8 cellular contexts compared by ENCODE assay signal in the genomic region with DNA sequence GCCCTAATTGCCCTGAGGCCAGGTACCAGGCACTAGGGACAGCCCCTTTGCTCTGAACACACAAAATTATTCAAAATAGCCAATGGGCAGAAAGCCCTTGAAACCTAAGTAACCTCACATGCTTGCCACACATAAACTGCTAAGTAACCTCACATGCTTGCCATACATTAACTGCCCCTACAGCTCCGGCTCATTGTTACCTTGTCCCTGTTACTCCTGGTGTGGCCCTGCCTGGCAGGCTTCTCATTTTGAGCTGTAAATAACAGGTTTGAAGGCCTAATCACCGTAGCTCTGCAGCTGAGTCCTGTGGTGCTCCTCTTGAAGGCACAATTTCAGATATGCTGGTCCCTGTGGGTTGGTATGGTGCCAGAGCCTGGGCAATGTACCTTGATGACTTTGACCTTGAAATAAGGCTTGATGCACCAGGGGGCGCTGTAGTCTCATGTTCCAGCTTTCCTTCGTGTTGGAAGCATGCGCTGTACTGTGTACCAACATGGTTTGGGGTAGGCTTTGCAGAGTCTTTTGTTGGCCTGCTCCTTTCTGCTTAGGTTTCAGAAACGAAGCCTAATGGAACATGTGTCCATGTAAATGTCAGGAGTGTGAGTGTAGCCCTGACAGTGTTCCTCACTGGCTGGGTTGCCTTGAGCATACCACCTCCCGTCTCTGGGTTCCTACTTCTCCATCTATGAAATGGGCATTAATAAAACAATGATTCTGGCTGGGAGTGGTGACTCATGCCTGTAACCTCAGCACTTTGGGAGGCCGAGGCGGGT. TPM values are rescaled to one million over a fixed set of nuclear protein-coding genes. Genes with fewer than 3 reads are reported as not detected.
A peak's percentile ranks its signal among the peaks of the same experiment; 100 is the strongest.
DNase-seq lines count a peak whose midpoint lies in the region; ATAC-seq and TF ChIP-seq lines count a peak whose summit lies in the region.

No MANE protein-coding gene starts in this region.

- no peaks in the 10 kb centered on the region for H3K4me1 ChIP-seq in Peyer's patch
- peaks cover 3% of the 10 kb centered on the region for H3K4me1 ChIP-seq in ovary (ENCODE audit: insufficient read depth)
- H3K4me1 ChIP-seq in transverse colon: no peaks in the 10 kb centered on the region

- 56 to 58% (median 58%) methylated on average over 9 of the region's 9 CpGs for WGBS in ovary, 3 donors
- 38 to 53% methylated on average over 4 to 9 of the region's 9 CpGs for WGBS in transverse colon (ENCODE audit: low coverage in 1 of 2), 2 donors

- TF ChIP-seq POLR2A in Peyer's patch (IDR thresholded peaks at IDR 0.05): no peak
- no peak for TF ChIP-seq POLR2A in ovary (IDR thresholded peaks at IDR 0.05)
- TF ChIP-seq POLR2A in transverse colon (IDR thresholded peaks at IDR 0.05): no peak

- intact Hi-C loops in ovary (cut with DNase I) (no loop called here), transverse colon (cut with DNase I; ENCODE audit: low total_unique reads) (no loop called here)

- H3K4me3 ChIP-seq in Peyer's patch (no peak overlapping the region), fibroblast of villous mesenchyme (ENCODE audit: low read depth, low read length) (no peak overlapping the region), ovary (no peak overlapping the region), transverse colon (no peak overlapping the region)

- no peaks in the 10 kb centered on the region for H3K9me3 ChIP-seq in Peyer's patch
- no peaks in the 10 kb centered on the region for H3K9me3 ChIP-seq in ovary
- H3K9me3 ChIP-seq in transverse colon: no peaks in the 10 kb centered on the region

- peak; percentile 91 for ATAC-seq in GM21529 (IDR thresholded peaks at IDR 0.05; ENCODE audit: unreplicated experiment)

- DNase-seq in DMS79 (lab: John Stamatoyannopoulos, UW) (peak; percentile 20), KBM-7 (peak; percentile 90), Peyer's patch (peak; percentile 79 to 96 (median 90)), fibroblast of villous mesenchyme (ENCODE audit: low read depth) (peak; percentile 85), ovary (peak; percentile 53 to 76 (median 65)), transverse colon (peak; percentile 89)
- DNase-seq in activated T-cell treated with anti-CD3 and anti-CD28 coated beads, Interleukin-2, amount 50 U/mL, for 48 hours: peak; percentile 97 to 99

- H3K36me3 ChIP-seq in Peyer's patch (no peaks in the 10 kb centered on the region), ovary (no peaks in the 10 kb centered on the region), transverse colon (no peaks in the 10 kb centered on the region)

- in situ Hi-C loops in KBM-7 (cut with MboI; ENCODE audit: low pct_unique_long_range_greater_than_20kb, low sequenced_read_pairs) (loop anchor here (25.0 kb wide), 1 partner anchor 185 kb away; no protein-coding TSS in a partner anchor), transverse colon (cut with MboI; ENCODE audit: low pct_ligation_motif_present in 1 of 4, low pct_unique_long_range_greater_than_20kb in 1 of 4, low sequenced_read_pairs in 3 of 4) (loop anchor here in 3 of 4 donors (25.0 kb wide), 3 partner anchors 210 to 435 kb away; partner anchors contain the start of gene CMTM6 (in 1 of the 3))

- TF ChIP-seq CTCF in Peyer's patch (IDR thresholded peaks at IDR 0.05) (peak; percentile 29 to 75 (median 70)), fibroblast of villous mesenchyme (IDR thresholded peaks at IDR 0.05; ENCODE audit: insufficient read depth, low read depth, low read length) (peak; percentile 82), ovary (IDR thresholded peaks at IDR 0.05) (peak in 1 of 3 donors; percentile 32), transverse colon (IDR thresholded peaks at IDR 0.05) (peak; percentile 58 to 80 (median 70))

- no peak overlapping the region for H3K27ac ChIP-seq in Peyer's patch
- H3K27ac ChIP-seq in ovary: no peak overlapping the region
- H3K27ac ChIP-seq in transverse colon: no peak overlapping the region

- TF ChIP-seq EP300 in ovary (IDR thresholded peaks at IDR 0.05) (no peak), transverse colon (IDR thresholded peaks at IDR 0.05; ENCODE audit: low read depth) (no peak)

- H3K27me3 ChIP-seq in Peyer's patch: no peaks in the 10 kb centered on the region
- no peaks in the 10 kb centered on the region for H3K27me3 ChIP-seq in ovary
- no peaks in the 10 kb centered on the region for H3K27me3 ChIP-seq in transverse colon

RNA-seq across cellular contexts. Expression of gene CCR4, which starts 3.8 kb away (rescaled TPM):
- not detected for total RNA-seq in Peyer's patch
- not detected in 2 replicates for total RNA-seq in fibroblast of villous mesenchyme
- total RNA-seq in ovary: under 1 TPM in 4 of 7 donors, not detected in 3; 0.10 to 0.31 (median 0.16) TPM
- under 1 TPM; 0.02 to 0.45 TPM for polyA plus RNA-seq in ovary
- total RNA-seq in transverse colon: under 1 TPM in 1 of 4 donors, not detected in 3; 0.95 TPM

Comparison
In these comparisons a context has a peak if more than half of its experiments do, and no peak if none do; other contexts are left out.
1. DNase-seq: peak in every context shown above with its lines; median percentile 98 in activated T-cell treated with anti-CD3 and anti-CD28 coated beads, Interleukin-2, amount 50 U/mL, for 48 hours; 90 in KBM-7; 90 in Peyer's patch; 89 in transverse colon; 85 in fibroblast of villous mesenchyme; 65 in ovary; 20 in DMS79.